23 cellular contexts compared by ENCODE assay signal in genomic region chr11:26779466-26779865, GRCh38. TPM values are rescaled to one million over a fixed set of nuclear protein-coding genes. Genes with fewer than 3 reads are reported as not detected.
"Had no signal": no experiment of that assay in that cellular context is flagged by ENCODE, and none has a peak within 500 bp of the region (broad histone marks: within the 10 kb centered on the region; RNA-seq: fewer than 3 reads in every experiment).

No MANE protein-coding gene starts in this region.

- H3K36me3 ChIP-seq: breast epithelium had no signal

- H3K27me3 ChIP-seq: breast epithelium had no signal

- H3K27ac ChIP-seq: breast epithelium had no signal

- H3K4me3 ChIP-seq: breast epithelium had no signal

- H3K4me1 ChIP-seq: breast epithelium had no signal

- DNase-seq: activated CD4-positive, alpha-beta memory T cell treated with anti-CD3 and anti-CD28 coated beads for 36 hours; activated CD4-positive, alpha-beta T cell treated with anti-CD3 and anti-CD28 coated beads, Interleukin-2, amount 10 ng/mL, durations not matched to agents 7 days and 5 days; activated CD4-positive, CD25-positive, alpha-beta regulatory T cell; activated CD8-positive, alpha-beta memory T cell treated with anti-CD3 and anti-CD28 coated beads for 24 hours; activated gamma-delta T cell; activated naive CD4-positive, alpha-beta T cell treated with anti-CD3 and anti-CD28 coated beads for 36 hours; activated T-cell treated with anti-CD3 and anti-CD28 coated beads, Interleukin-2, amount 50 U/mL, for 4 hours; caudate nucleus; KG1; MV-4-11; NCI-H1105 treated with DMSO at 0.1 percent for 48 hours; NCI-H1436 treated with DMSO at 0.1 percent for 48 hours; NCI-H187; NCI-H2081; NCI-H446; NCI-H524; SHP77 treated with DMSO at 0.1 percent for 48 hours; T-cell; T-helper 2 cell; T1000 had no signal

RNA-seq across cellular contexts. Expression of gene SLC5A12, which starts 57.6 kb away (rescaled TPM):
- total RNA-seq: activated CD4-positive, alpha-beta memory T cell treated with anti-CD3 and anti-CD28 coated beads for 36 hours; activated CD4-positive, alpha-beta T cell treated with anti-CD3 and anti-CD28 coated beads, Interleukin-2, amount 10 ng/mL, durations not matched to agents 7 days and 5 days; activated naive CD4-positive, alpha-beta T cell treated with anti-CD3 and anti-CD28 coated beads for 36 hours; activated T-cell treated with anti-CD3 and anti-CD28 coated beads, Interleukin-2, amount 50 U/mL, for 4 hours; breast epithelium; MCF 10A; SK-MEL-5; T-cell had no signal
